Comparison of ENCODE assay signal across 22 cellular contexts in genomic region chrX:47199286-47199685, GRCh38.
"Had no signal": no experiment of that assay in that cellular context is flagged by ENCODE, and none has a peak within 500 bp of the region (broad histone marks: within the 10 kb centered on the region; RNA-seq: fewer than 3 reads in every experiment).

No MANE protein-coding gene starts in this region.

- ATAC-seq: activated T-cell treated with anti-CD3 and anti-CD28 coated beads, Interleukin-2, amount 50 U/mL, for 4 hours; heart right ventricle; lower lobe of right lung; pancreas; right cardiac atrium; stimulated activated naive CD8-positive, alpha-beta T cell treated with anti-CD3 and anti-CD28 coated beads, Interleukin-15, amount 100 ng/mL, for 72 hours had no signal

- H3K4me3 ChIP-seq: cardiac muscle cell, heart right ventricle, lower lobe of right lung, pancreas, skin epidermis, transverse colon had no signal

- H3K27ac ChIP-seq: heart right ventricle, lower lobe of right lung, neutrophil, pancreas had no signal

- H3K27me3 ChIP-seq: cardiac muscle cell, heart right ventricle, neutrophil, pancreas, transverse colon had no signal

- DNase-seq: activated CD4-positive, alpha-beta T cell treated with anti-CD3 and anti-CD28 coated beads for 4 hours; activated CD4-positive, alpha-beta T cell treated with anti-CD3 and anti-CD28 coated beads, Interleukin-2, amount 50 U/mL, for 48 hours; activated CD4-positive, CD25-positive, alpha-beta regulatory T cell; activated CD8-positive, alpha-beta memory T cell treated with anti-CD3 and anti-CD28 coated beads, Interleukin-2, amount 50 U/mL, for 48 hours; activated naive CD4-positive, alpha-beta T cell treated with Interleukin-2 at 50 U/mL for 16 hours; activated naive CD8-positive, alpha-beta T cell treated with anti-CD3 and anti-CD28 coated beads, Interleukin-2, amount 10 ng/mL, durations not matched to agents 7 days and 5 days; activated T-cell treated with anti-CD3 and anti-CD28 coated beads, Interleukin-2, amount 50 U/mL, for 4 hours; effector CD4-positive, alpha-beta T cell; heart right ventricle; left colon; lower lobe of right lung; naive B cell; right cardiac atrium; stimulated activated CD4-positive, alpha-beta T cell treated with anti-CD3 and anti-CD28 coated beads, Interleukin-1b, Interleukin-23, amount 100 ng/mL, for 48 hours; stimulated activated naive CD8-positive, alpha-beta T cell treated with anti-CD3 and anti-CD28 coated beads, Interleukin-15, amount 100 ng/mL, for 72 hours; T-helper 1 cell; T-helper 9 cell; transverse colon had no signal

- H3K9me3 ChIP-seq: heart right ventricle, lower lobe of right lung, neutrophil, pancreas, transverse colon had no signal
